In the genomic region with DNA sequence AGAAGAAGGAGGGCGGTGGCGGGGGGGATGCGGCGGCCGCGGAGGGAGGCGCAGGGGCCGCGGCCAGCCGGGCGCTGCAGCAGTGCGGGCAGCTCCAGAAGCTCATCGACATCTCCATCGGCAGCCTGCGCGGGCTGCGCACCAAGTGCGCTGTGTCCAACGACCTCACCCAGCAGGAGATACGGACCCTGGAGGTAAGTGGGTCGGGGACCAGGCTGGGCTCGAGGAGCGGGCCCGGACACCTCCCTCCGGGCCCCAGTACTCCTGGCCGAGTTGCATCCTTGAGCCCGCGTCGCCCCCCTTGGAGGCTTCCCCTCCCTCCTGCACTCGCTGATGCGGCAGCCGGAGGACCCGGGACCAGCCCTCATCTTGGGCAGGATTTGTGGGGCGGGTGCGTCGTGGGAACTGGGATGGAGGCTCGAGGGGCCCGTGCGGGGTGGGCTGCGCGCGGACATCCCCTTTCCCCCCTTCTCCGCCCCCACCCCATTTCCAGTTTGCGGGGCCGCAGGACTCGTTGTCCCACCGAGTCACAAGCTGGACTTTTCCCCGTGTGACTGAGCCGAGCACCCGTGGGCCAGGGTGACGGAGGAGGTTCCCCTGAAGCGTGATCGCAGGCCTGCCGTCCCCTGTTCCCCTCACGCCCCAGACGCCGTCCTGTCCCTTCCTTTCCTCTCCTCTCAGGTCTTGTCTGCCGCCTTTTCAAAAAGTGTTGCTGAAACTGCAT, we compare ENCODE assay signal across 8 cellular contexts. TPM values are rescaled to one million over a fixed set of nuclear protein-coding genes. Genes with fewer than 3 reads are reported as not detected.
A peak's percentile ranks its signal among the peaks of the same experiment; 100 is the strongest.
DNase-seq lines count a peak whose midpoint lies in the region; ATAC-seq, FAIRE-seq and TF ChIP-seq lines count a peak whose summit lies in the region.

No MANE protein-coding gene starts in this region.

- H3K4me3 ChIP-seq in fibroblast of pulmonary artery (replicated peaks; ENCODE audit: low read depth, low read length) (peak overlapping the region; percentile 89), trophoblast cell (ENCODE audit: low read depth, low read length) (peak overlapping the region; percentile 77)

- H3K27me3 Mint-ChIP-seq in activated CD4-positive, alpha-beta T cell treated with anti-CD3 and anti-CD28 coated beads, Interleukin-2, amount 10 ng/mL, durations not matched to agents 24 days and 14 days: no peaks in the 10 kb centered on the region
- no peaks in the 10 kb centered on the region for H3K27me3 Mint-ChIP-seq in T-helper 2 cell treated with Interferon-gamma antibody and Interleukin-4, amounts not matched to agents 5 μg/mL and 100 μg/mL, for 36 hours (ENCODE audit: low read depth)

- no peak overlapping the region for H3K23ac ChIP-seq in trophoblast cell (ENCODE audit: low read length)

- DNase-seq in activated CD4-positive, alpha-beta T cell treated with anti-CD3 and anti-CD28 coated beads, Interleukin-2, amount 10 ng/mL, durations not matched to agents 24 days and 14 days: peak; percentile 74
- no peak for DNase-seq in activated CD4-positive, alpha-beta T cell treated with anti-CD3 and anti-CD28 coated beads, Interleukin-2, amount 50 U/mL, for 4 hours
- no peak for DNase-seq in T-helper 2 cell treated with Interferon-gamma antibody and Interleukin-4, amounts not matched to agents 5 μg/mL and 100 μg/mL, for 36 hours (ENCODE audit: low spot score)
- DNase-seq in fibroblast of pulmonary artery (ENCODE audit: low read depth) (no peak), trophoblast cell (no peak), SKM-1 treated with dmso at 0.1 percent for 144 hours (lab: John Stamatoyannopoulos, UW; ENCODE audit: unreplicated experiment) (no peak), HTR-8/SVneo (ENCODE audit: insufficient read length, low spot score) (no peak)

- H3K4me2 ChIP-seq in trophoblast cell (ENCODE audit: low read length): peak overlapping the region; percentile 79

- H2BK12ac ChIP-seq in trophoblast cell (ENCODE audit: low read length): no peak overlapping the region

- H3K27ac Mint-ChIP-seq in activated CD4-positive, alpha-beta T cell treated with anti-CD3 and anti-CD28 coated beads, Interleukin-2, amount 10 ng/mL, durations not matched to agents 24 days and 14 days: peak overlapping the region; percentile 77
- H3K27ac Mint-ChIP-seq in T-helper 2 cell treated with Interferon-gamma antibody and Interleukin-4, amounts not matched to agents 5 μg/mL and 100 μg/mL, for 36 hours: peak overlapping the region; percentile 78

- H3K79me2 ChIP-seq in trophoblast cell (ENCODE audit: control insufficient read depth, insufficient read depth, low read length, poor library complexity): peaks cover 16% of the 10 kb centered on the region

- H3K36me3 Mint-ChIP-seq in activated CD4-positive, alpha-beta T cell treated with anti-CD3 and anti-CD28 coated beads, Interleukin-2, amount 10 ng/mL, durations not matched to agents 24 days and 14 days (ENCODE audit: low read depth): peaks cover 19% of the 10 kb centered on the region
- no peaks in the 10 kb centered on the region for H3K36me3 Mint-ChIP-seq in T-helper 2 cell treated with Interferon-gamma antibody and Interleukin-4, amounts not matched to agents 5 μg/mL and 100 μg/mL, for 36 hours (ENCODE audit: low read depth)

- H3K4me1 ChIP-seq in trophoblast cell (ENCODE audit: control insufficient read depth in 1 of 2, insufficient read depth in 2 of 2, low read length in 2 of 2): peaks cover 20 to 39% of the 10 kb centered on the region in 2 experiments

- H3K27ac ChIP-seq in trophoblast cell (ENCODE audit: low read depth, low read length): no peak overlapping the region

- H3K9ac ChIP-seq in trophoblast cell (ENCODE audit: low read length): no peak overlapping the region

- no peak for TF ChIP-seq CTCF in fibroblast of pulmonary artery (IDR thresholded peaks at IDR 0.05; ENCODE audit: low read length, missing control alignments)

- H3K4me1 Mint-ChIP-seq in activated CD4-positive, alpha-beta T cell treated with anti-CD3 and anti-CD28 coated beads, Interleukin-2, amount 10 ng/mL, durations not matched to agents 24 days and 14 days: peaks cover 46% of the 10 kb centered on the region
- H3K4me1 Mint-ChIP-seq in T-helper 2 cell treated with Interferon-gamma antibody and Interleukin-4, amounts not matched to agents 5 μg/mL and 100 μg/mL, for 36 hours (ENCODE audit: low read depth): peaks cover 34% of the 10 kb centered on the region

- H2BK120ac ChIP-seq in trophoblast cell (ENCODE audit: insufficient read depth, low read length, poor library complexity): peak overlapping the region; percentile 24

- no peak overlapping the region for H2BK5ac ChIP-seq in trophoblast cell (ENCODE audit: low read depth, low read length, poor library complexity)

- H4K91ac ChIP-seq in trophoblast cell (ENCODE audit: low read depth, low read length): peak overlapping the region; percentile 57

- WGBS in trophoblast cell (ENCODE audit: extremely low coverage, insufficient coverage, insufficient read length): no CpG with 5 or more reads among the region's 58 CpGs

- H3K27me3 ChIP-seq in trophoblast cell (ENCODE audit: insufficient read depth, low read length): no peaks in the 10 kb centered on the region

- H4K8ac ChIP-seq in trophoblast cell (ENCODE audit: low read depth, low read length): peak overlapping the region; percentile 16

- H4K12ac ChIP-seq in trophoblast cell (ENCODE audit: low read depth, low read length): no peak overlapping the region

- peak overlapping the region; percentile 98 for H3K4me3 Mint-ChIP-seq in activated CD4-positive, alpha-beta T cell treated with anti-CD3 and anti-CD28 coated beads, Interleukin-2, amount 10 ng/mL, durations not matched to agents 24 days and 14 days
- H3K4me3 Mint-ChIP-seq in T-helper 2 cell treated with Interferon-gamma antibody and Interleukin-4, amounts not matched to agents 5 μg/mL and 100 μg/mL, for 36 hours: peak overlapping the region; percentile 86

- H3K9me3 Mint-ChIP-seq in activated CD4-positive, alpha-beta T cell treated with anti-CD3 and anti-CD28 coated beads, Interleukin-2, amount 10 ng/mL, durations not matched to agents 24 days and 14 days: no peaks in the 10 kb centered on the region
- no peaks in the 10 kb centered on the region for H3K9me3 Mint-ChIP-seq in T-helper 2 cell treated with Interferon-gamma antibody and Interleukin-4, amounts not matched to agents 5 μg/mL and 100 μg/mL, for 36 hours

- H2AK5ac ChIP-seq in trophoblast cell (ENCODE audit: low read length): no peak overlapping the region

- H3K4ac ChIP-seq in trophoblast cell (ENCODE audit: low read depth, low read length): peak overlapping the region; percentile 80

- H3K36me3 ChIP-seq in trophoblast cell (ENCODE audit: control insufficient read depth in 1 of 2, insufficient read depth in 2 of 2, low read length in 2 of 2): peaks cover 0 to 4% of the 10 kb centered on the region in 2 experiments

- H3K79me1 ChIP-seq in trophoblast cell (ENCODE audit: low read length): peaks cover 17% of the 10 kb centered on the region

- H3K14ac ChIP-seq in trophoblast cell (ENCODE audit: low read length): peak overlapping the region; percentile 61

- H3K18ac ChIP-seq in trophoblast cell (ENCODE audit: low read length): peak overlapping the region; percentile 52

- H2AFZ ChIP-seq in trophoblast cell (ENCODE audit: insufficient read depth, low read length, poor library complexity): peak overlapping the region; percentile 57

- FAIRE-seq in HTR-8/SVneo (lab: Jason Lieb, UNC): no peak

- no peak for ATAC-seq in GM21723 (IDR thresholded peaks at IDR 0.05; ENCODE audit: unreplicated experiment)

- no peaks in the 10 kb centered on the region for H3K9me3 ChIP-seq in trophoblast cell (ENCODE audit: insufficient read depth, low read depth, low read length)

- intact Hi-C loops in activated CD4-positive, alpha-beta T cell treated with anti-CD3 and anti-CD28 coated beads, Interleukin-2, amount 10 ng/mL, durations not matched to agents 24 days and 14 days (cut with micrococcal nuclease): loop anchor here (1.0 to 5.0 kb wide), 5 partner anchors 9 to 144 kb away; no protein-coding TSS in a partner anchor

RNA-seq across cellular contexts. Expression of a gene that starts 0.6 kb away (rescaled TPM):
- total RNA-seq in activated CD4-positive, alpha-beta T cell treated with anti-CD3 and anti-CD28 coated beads, Interleukin-2, amount 10 ng/mL, durations not matched to agents 24 days and 14 days: 104 TPM in 2 replicates
- 62.2 and 63.6 TPM in 2 replicates for polyA plus RNA-seq in trophoblast cell (2013)
